29 cellular contexts compared by ENCODE assay signal in the genomic region with DNA sequence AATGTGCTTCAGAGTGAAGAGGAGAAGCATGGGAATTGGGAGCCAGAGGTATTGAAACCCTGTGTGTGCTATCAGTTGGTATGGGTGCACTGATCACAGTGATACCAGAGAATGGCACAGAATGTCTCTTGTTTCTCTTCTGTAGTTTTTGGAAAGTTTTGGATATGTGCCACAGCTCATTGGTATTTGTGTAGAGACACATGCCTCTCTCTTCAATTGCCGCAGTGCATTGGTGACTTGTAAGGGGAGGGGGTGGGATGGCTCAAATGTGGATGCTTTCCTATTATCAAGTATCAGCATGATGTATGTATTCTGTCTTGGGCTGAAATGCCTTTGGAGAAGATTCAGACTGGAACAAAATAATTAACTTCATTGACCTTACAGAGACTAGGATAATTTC.
"Had no signal": no experiment of that assay in that cellular context is flagged by ENCODE, and none has a peak within 500 bp of the region (broad histone marks: within the 10 kb centered on the region; RNA-seq: fewer than 3 reads in every experiment).

No MANE protein-coding gene starts in this region.

- H3K4me1 Mint-ChIP-seq: natural killer cell; nephron; stimulated activated effector memory CD8-positive, alpha-beta T cell treated with anti-CD3 and anti-CD28 coated beads, Interleukin-12 subunit alpha, Interleukin-12 subunit beta, amount 100 ng/mL, for 72 hours; stimulated activated naive CD8-positive, alpha-beta T cell treated with anti-CD3 and anti-CD28 coated beads, Interleukin-15, amount 100 ng/mL, for 72 hours had no signal

- H3K4me1 ChIP-seq: neural progenitor cell, parathyroid adenoma, psoas muscle, right lobe of liver, suprapubic skin, testis, tibial artery, transverse colon, upper lobe of right lung, uterus had no signal

- H3K9me3 ChIP-seq: ovary, psoas muscle, right lobe of liver, sigmoid colon, suprapubic skin, testis, tibial artery, transverse colon, upper lobe of right lung, uterus had no signal

- H3K27ac ChIP-seq: neural progenitor cell, ovary, parathyroid adenoma, psoas muscle, right lobe of liver, sigmoid colon, suprapubic skin, testis, tibial artery, transverse colon, upper lobe of right lung, uterus had no signal

- H3K27me3 Mint-ChIP-seq: progenitor cell of endocrine pancreas, type B pancreatic cell had no signal

- H3K9me3 Mint-ChIP-seq: natural killer cell; nephron; neural progenitor cell; stimulated activated effector memory CD8-positive, alpha-beta T cell treated with anti-CD3 and anti-CD28 coated beads, Interleukin-12 subunit alpha, Interleukin-12 subunit beta, amount 100 ng/mL, for 72 hours; stimulated activated naive CD8-positive, alpha-beta T cell treated with anti-CD3 and anti-CD28 coated beads, Interleukin-15, amount 100 ng/mL, for 72 hours; type B pancreatic cell had no signal

- H3K27me3 ChIP-seq: neural progenitor cell, ovary, right lobe of liver, sigmoid colon, suprapubic skin, testis, tibial artery, transverse colon, upper lobe of right lung, uterus had no signal

- ATAC-seq: natural killer cell; psoas muscle; right cardiac atrium; right lobe of liver; stimulated activated effector memory CD8-positive, alpha-beta T cell treated with anti-CD3 and anti-CD28 coated beads, Interleukin-12 subunit alpha, Interleukin-12 subunit beta, amount 100 ng/mL, for 72 hours; stimulated activated naive CD8-positive, alpha-beta T cell treated with anti-CD3 and anti-CD28 coated beads, Interleukin-15, amount 100 ng/mL, for 72 hours; stimulated activated naive CD8-positive, alpha-beta T cell treated with anti-CD3 and anti-CD28 coated beads, Interleukin-15, Interleukin-2, amounts not matched to agents 100 U/mL and 50 U/mL, for 24 hours; upper lobe of right lung had no signal

- H3K9ac ChIP-seq: neural progenitor cell, parathyroid adenoma had no signal

- DNase-seq: natural killer cell; occipital lobe; ovary; posterior cingulate gyrus; psoas muscle; right cardiac atrium; right lobe of liver; sigmoid colon; small intestine; stimulated activated CD4-positive, alpha-beta T cell treated with anti-CD3 and anti-CD28 coated beads, Interleukin-15, amount 100 ng/mL, for 24 hours; stimulated activated CD4-positive, alpha-beta T cell treated with anti-CD3 and anti-CD28 coated beads, Interleukin-2, amount 100 ng/mL, for 24 hours; stimulated activated CD4-positive, alpha-beta T cell treated with anti-CD3 and anti-CD28 coated beads, Interleukin-2, amount 100 ng/mL, for 48 hours; stimulated activated CD4-positive, alpha-beta T cell treated with anti-CD3 and anti-CD28 coated beads, Interleukin-4, amount 100 ng/mL, for 24 hours; stimulated activated naive CD4-positive, alpha-beta T cell; stimulated activated naive CD8-positive, alpha-beta T cell treated with anti-CD3 and anti-CD28 coated beads, Interleukin-15, amount 100 ng/mL, for 72 hours; stimulated activated naive CD8-positive, alpha-beta T cell treated with anti-CD3 and anti-CD28 coated beads, Interleukin-15, Interleukin-2, amounts not matched to agents 100 U/mL and 50 U/mL, for 24 hours; substantia nigra; testis; tibial artery; transverse colon; upper lobe of right lung; uterus had no signal

- H3K36me3 ChIP-seq: neural progenitor cell, ovary, right lobe of liver, sigmoid colon, suprapubic skin, tibial artery, transverse colon, upper lobe of right lung, uterus had no signal

- H3K4me3 ChIP-seq: neural progenitor cell, ovary, psoas muscle, right lobe of liver, sigmoid colon, suprapubic skin, testis, tibial artery, transverse colon, upper lobe of right lung, uterus had no signal

- H3K27ac Mint-ChIP-seq: natural killer cell; nephron; neural progenitor cell; progenitor cell of endocrine pancreas; stimulated activated effector memory CD8-positive, alpha-beta T cell treated with anti-CD3 and anti-CD28 coated beads, Interleukin-12 subunit alpha, Interleukin-12 subunit beta, amount 100 ng/mL, for 72 hours; stimulated activated naive CD8-positive, alpha-beta T cell treated with anti-CD3 and anti-CD28 coated beads, Interleukin-15, amount 100 ng/mL, for 72 hours; type B pancreatic cell had no signal

- H3K4me3 Mint-ChIP-seq: natural killer cell; nephron; neural progenitor cell; stimulated activated effector memory CD8-positive, alpha-beta T cell treated with anti-CD3 and anti-CD28 coated beads, Interleukin-12 subunit alpha, Interleukin-12 subunit beta, amount 100 ng/mL, for 72 hours; stimulated activated naive CD8-positive, alpha-beta T cell treated with anti-CD3 and anti-CD28 coated beads, Interleukin-15, amount 100 ng/mL, for 72 hours; type B pancreatic cell had no signal

- H3K36me3 Mint-ChIP-seq: natural killer cell; neural progenitor cell; stimulated activated effector memory CD8-positive, alpha-beta T cell treated with anti-CD3 and anti-CD28 coated beads, Interleukin-12 subunit alpha, Interleukin-12 subunit beta, amount 100 ng/mL, for 72 hours; type B pancreatic cell had no signal
